8 cellular contexts compared by ENCODE assay signal in the genomic region with DNA sequence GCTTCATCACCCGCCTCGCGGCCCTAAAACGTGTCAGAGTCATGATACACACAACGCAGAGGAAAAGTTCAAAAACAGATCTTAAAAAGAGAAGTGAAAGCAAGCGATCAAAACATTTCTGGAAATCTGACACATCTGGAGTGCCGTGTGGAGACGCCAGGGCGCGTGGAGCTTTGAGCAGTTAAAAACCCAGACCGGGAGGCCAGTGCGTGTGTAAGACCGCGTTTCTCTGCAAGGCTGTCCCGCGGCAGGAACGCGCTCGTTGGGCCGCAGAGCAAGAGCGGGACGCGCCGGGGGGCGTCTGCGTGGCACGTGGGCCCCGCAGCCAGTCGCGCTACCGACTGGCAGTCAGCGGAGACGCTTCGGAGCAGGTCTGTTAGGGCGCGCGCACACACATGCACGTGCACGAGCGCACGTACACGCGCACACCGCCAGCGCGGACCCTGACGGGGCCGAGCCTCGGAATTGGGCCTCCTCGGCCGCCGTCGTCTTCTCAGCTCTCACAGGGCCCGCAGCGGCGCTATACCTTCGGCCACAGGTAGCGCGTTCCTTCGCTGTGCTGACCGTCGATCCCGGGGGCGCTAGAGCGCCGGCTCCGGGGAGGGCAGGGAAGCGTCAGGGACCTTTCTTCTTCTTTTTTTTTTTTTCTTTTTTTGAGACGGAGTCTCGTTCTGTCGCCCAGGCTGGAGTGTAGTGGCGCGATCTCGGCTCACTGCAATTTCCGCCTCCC. TPM values are rescaled to one million over a fixed set of nuclear protein-coding genes. Genes with fewer than 3 reads are reported as not detected.
DNase-seq lines count a peak whose midpoint lies in the region; ATAC-seq and TF ChIP-seq lines count a peak whose summit lies in the region.

No MANE protein-coding gene starts in this region.

- peak; percentile 100 for DNase-seq in COLO668 (lab: John Stamatoyannopoulos, UW; ENCODE audit: unreplicated experiment)
- peak; percentile 48 for DNase-seq in HS-27A (ENCODE audit: low read depth)
- peak; percentile 85 for DNase-seq in activated T-cell treated with anti-CD3 and anti-CD28 coated beads for 4 hours
- DNase-seq in epithelial cell of esophagus (ENCODE audit: low read depth) = peak; percentile 96
- DNase-seq in stimulated activated CD8-positive, alpha-beta memory T cell treated with anti-CD3 and anti-CD28 coated beads, Interleukin-2, amount 100 ng/mL, for 48 hours (ENCODE audit: low read depth in 2 of 2) = peak; percentile 77 to 82

- peak overlapping the region; percentile 63 for H2AFZ ChIP-seq in OCI-LY3 (ENCODE audit: low read depth, low read length)

- peaks cover 30% of the 10 kb centered on the region for H3K4me1 ChIP-seq in OCI-LY3 (ENCODE audit: low read length)
- peaks cover 20% of the 10 kb centered on the region for H3K4me1 ChIP-seq in mononuclear cell (ENCODE audit: insufficient read depth, low read length)

- H3K79me2 ChIP-seq in OCI-LY3 (ENCODE audit: low read length) = no peaks in the 10 kb centered on the region

- H3K4me2 ChIP-seq in OCI-LY3 (ENCODE audit: low read length) = peak overlapping the region; percentile 88

- H3K27ac ChIP-seq in OCI-LY3 (ENCODE audit: low read length) = peak overlapping the region; percentile 75

- H3K27me3 ChIP-seq in OCI-LY3 (ENCODE audit: low read depth, low read length) (no peaks in the 10 kb centered on the region), mononuclear cell (ENCODE audit: insufficient read depth, low read length) (no peaks in the 10 kb centered on the region)

- H3K4me3 ChIP-seq in OCI-LY3 (ENCODE audit: low read length) (peak overlapping the region; percentile 73), epithelial cell of esophagus (ENCODE audit: low read length) (peak overlapping the region; percentile 66), mononuclear cell (ENCODE audit: low read length) (peak overlapping the region; percentile 59)

- H4K20me1 ChIP-seq in OCI-LY3 (ENCODE audit: insufficient read depth, low read length) = no peaks in the 10 kb centered on the region

- peak overlapping the region; percentile 61 for H3K9ac ChIP-seq in OCI-LY3 (ENCODE audit: low read length)

- peaks cover 9% of the 10 kb centered on the region for H3K36me3 ChIP-seq in OCI-LY3 (replicated peaks; ENCODE audit: low read depth, low read length)

- peak; percentile 50 for TF ChIP-seq CTCF in OCI-LY3 (IDR thresholded peaks at IDR 0.05; ENCODE audit: low read depth, low read length)
- TF ChIP-seq CTCF in epithelial cell of esophagus (IDR thresholded peaks at IDR 0.05; ENCODE audit: insufficient read depth, low read depth, low read length, missing control alignments) = peak; percentile 48

- peak; percentile 75 for ATAC-seq in GM19463 (IDR thresholded peaks at IDR 0.05; ENCODE audit: unreplicated experiment)

- H3K9me3 ChIP-seq in OCI-LY3 (ENCODE audit: insufficient read depth, low read length) (no peaks in the 10 kb centered on the region; the same call in 1 of the 2 replicates), mononuclear cell (ENCODE audit: low read depth, low read length) (no peaks in the 10 kb centered on the region)

RNA-seq across cellular contexts. Expression of gene RNF6, which starts 35.8 kb away (rescaled TPM):
- 54.9 TPM for total RNA-seq in mononuclear cell

Comparison
In these comparisons a context has a peak if more than half of its experiments do, and no peak if none do; other contexts are left out.
1. Peak in every context shown above with its lines: DNase-seq, ATAC-seq, H3K4me3 ChIP-seq and H3K27ac ChIP-seq.
2. DNase-seq: peak in every context shown above with its lines; median percentile 100 in COLO668; 96 in epithelial cell of esophagus; 85 in activated T-cell treated with anti-CD3 and anti-CD28 coated beads for 4 hours; 80 in stimulated activated CD8-positive, alpha-beta memory T cell treated with anti-CD3 and anti-CD28 coated beads, Interleukin-2, amount 100 ng/mL, for 48 hours; 48 in HS-27A.